In genomic region chr16:54246454-54246821, GRCh38 we compare ENCODE assay signal across 19 cellular contexts. TPM values are rescaled to one million over a fixed set of nuclear protein-coding genes. Genes with fewer than 3 reads are reported as not detected.
DNase-seq lines count a peak whose midpoint lies in the region; ATAC-seq, FAIRE-seq and TF ChIP-seq lines count a peak whose summit lies in the region.
"Had no signal": no experiment of that assay in that cellular context is flagged by ENCODE, and none has a peak within 500 bp of the region (broad histone marks: within the 10 kb centered on the region; RNA-seq: fewer than 3 reads in every experiment).

No MANE protein-coding gene starts in this region.

- H3K4me3 ChIP-seq in HepG2 (replicated peaks in 1 of 3; ENCODE audit: insufficient read depth in 1 of 3, low read depth in 2 of 3, low read length in 3 of 3) (no peak overlapping the region), right lobe of liver (no peak overlapping the region), upper lobe of right lung (no peak overlapping the region)
- H3K4me3 ChIP-seq: GM23248 had no signal

- no peak overlapping the region for H3K4me2 ChIP-seq in HepG2 (ENCODE audit: low read depth, low read length)

- H3K36me3 ChIP-seq in HepG2 (replicated peaks in 1 of 2; ENCODE audit: control insufficient read depth in 1 of 2, insufficient read depth in 2 of 2, low read length in 2 of 2) (no peaks in the 10 kb centered on the region), right lobe of liver (no peaks in the 10 kb centered on the region), upper lobe of right lung (no peaks in the 10 kb centered on the region)

- no peak overlapping the region for H3K9ac ChIP-seq in HepG2 (ENCODE audit: insufficient read depth, low read depth, low read length)
- H3K9ac ChIP-seq: GM23248 had no signal

- BruUV-seq in HepG2 (replicated peaks; lab: Mats Ljungman, UMichigan): no TSS peak

- H3K79me2 ChIP-seq in HepG2 (ENCODE audit: insufficient read depth, low read length): no peaks in the 10 kb centered on the region

- WGBS in HepG2 (ENCODE audit: low lambda C conversion rate): 82% methylated on average over 3 of the region's 4 CpGs
- 100% methylated on average over 1 of the region's 4 CpGs for WGBS in right lobe of liver (ENCODE audit: insufficient coverage, low coverage, low lambda C conversion rate, missing lambda C conversion rate)

- H3K4me1 ChIP-seq in HepG2 (ENCODE audit: insufficient read depth, low read length) (peaks cover 27% of the 10 kb centered on the region), right lobe of liver (no peaks in the 10 kb centered on the region), upper lobe of right lung (no peaks in the 10 kb centered on the region)

- TF ChIP-seq RAD21 in HepG2 (CRISPR knock-in tag; IDR thresholded peaks at IDR 0.05): no peak

- ATAC-seq in HepG2 (no peak), right lobe of liver (no peak), left lobe of liver (no peak), upper lobe of right lung (peak; percentile 29), GM18498 (IDR thresholded peaks at IDR 0.05; ENCODE audit: unreplicated experiment) (no peak)

- POLR2A ChIA-PET in HepG2 (lab: Yijun Ruan, JAX): no interaction called here

- H3K27ac ChIP-seq in HepG2 (ENCODE audit: extremely low read length, insufficient read depth, low read length): no peak overlapping the region
- H3K27ac ChIP-seq in right lobe of liver: no peak overlapping the region
- H3K27ac ChIP-seq in upper lobe of right lung: no peak overlapping the region
- H3K27ac ChIP-seq: GM23248 had no signal

- no peaks in the 10 kb centered on the region for H4K20me1 ChIP-seq in HepG2 (ENCODE audit: insufficient read depth, low read length)

- in situ Hi-C loops in HepG2 (cut with HindIII; ENCODE audit: extremely low pct_ligation_motif_present, low pct_unique_long_range_greater_than_20kb): no loop called here

- no peak overlapping the region for H2AFZ ChIP-seq in HepG2 (ENCODE audit: low read length)
- H2AFZ ChIP-seq: GM23248 had no signal

- H3K27me3 ChIP-seq in HepG2 (ENCODE audit: control insufficient read depth in 1 of 2, insufficient read depth in 2 of 2, low read length in 2 of 2): peaks cover 4 to 17% of the 10 kb centered on the region in 2 experiments; a peak in 2 of 5 replicates
- no peaks in the 10 kb centered on the region for H3K27me3 ChIP-seq in right lobe of liver
- no peaks in the 10 kb centered on the region for H3K27me3 ChIP-seq in upper lobe of right lung

- H3K9me3 ChIP-seq in HepG2 (ENCODE audit: low read length) (0 out of 2 replicates have a peak, but pooled peaks cover 4% of the 10 kb centered on the region), right lobe of liver (no peaks in the 10 kb centered on the region), upper lobe of right lung (no peaks in the 10 kb centered on the region)

- TF ChIP-seq CTCF in HepG2 (CRISPR knock-in tag; IDR thresholded peaks at IDR 0.05): no peak
- no peak for TF ChIP-seq CTCF in right lobe of liver (IDR thresholded peaks at IDR 0.05)
- TF ChIP-seq CTCF in upper lobe of right lung (IDR thresholded peaks at IDR 0.05): no peak

- CTCF ChIA-PET in HepG2 (lab: Yijun Ruan, JAX; ENCODE audit: low intra/inter-chr PET ratio, low total read pairs): no interaction called here

- TF ChIP-seq POLR2A in HepG2 (IDR thresholded peaks at IDR 0.05; ENCODE audit: insufficient read depth in 1 of 2, low read depth in 2 of 2, low read length in 2 of 2): no peak
- TF ChIP-seq POLR2A in right lobe of liver (IDR thresholded peaks at IDR 0.05): no peak

- intact Hi-C loops in HepG2 (cut with micrococcal nuclease; ENCODE audit: unreplicated experiment): no loop called here
- intact Hi-C loops in right lobe of liver (cut with DNase I): no loop called here
- intact Hi-C loops in upper lobe of right lung (cut with DNase I): no loop called here

- no peak for TF ChIP-seq EP300 in HepG2 (IDR thresholded peaks at IDR 0.05; ENCODE audit: low read depth in 2 of 2, low read length in 2 of 2)
- TF ChIP-seq EP300 in HepG2 (CRISPR knock-in tag; IDR thresholded peaks at IDR 0.05; ENCODE audit: borderline replicate concordance): no peak

- no peak for FAIRE-seq in HepG2 (lab: Jason Lieb, UNC)
- FAIRE-seq: GM12891, H1 had no signal

- DNase-seq in HepG2 (ENCODE audit: low spot score) (no peak), right lobe of liver (no peak), left lobe of liver (ENCODE audit: low spot score) (peak; percentile 22), upper lobe of right lung (no peak)
- no peak for DNase-seq in activated effector memory CD4-positive, alpha-beta T cell treated with anti-CD3 and anti-CD28 coated beads, Interleukin-2, amount 50 U/mL, for 16 hours
- DNase-seq: C1 segment of cervical spinal cord; Calu3; CD4-positive, alpha-beta memory T cell; COR-L47; DMS53; DMS79 treated with DMSO at 0.1 percent for 48 hours; GF-D8; GM23248; H7; HCEC 1CT had no signal

TF ChIP-seq in HepG2, 621 proteins besides CTCF, POLR2A, EP300 and RAD21:
- TF ChIP-seq GPBP1L1 (CRISPR knock-in tag; IDR thresholded peaks at IDR 0.05) (no peak), AHR (CRISPR knock-in tag; IDR thresholded peaks at IDR 0.05) (no peak), AKAP8 (CRISPR knock-in tag; IDR thresholded peaks at IDR 0.05) (no peak), ETS1 (CRISPR knock-in tag; IDR thresholded peaks at IDR 0.05) (no peak), KDM5A (IDR thresholded peaks at IDR 0.05; ENCODE audit: borderline replicate concordance, low read length) (no peak), ZNF768 (CRISPR knock-in tag; IDR thresholded peaks at IDR 0.05) (peak; percentile 53; the same call in 1 of the 2 replicates)

RNA-seq across cellular contexts. Expression of gene IRX3, which starts 40.1 kb away (rescaled TPM):
- 10.0 and 16.4 TPM in 2 replicates for total RNA-seq in HepG2 (2016; rRNA removed; fragmentation: Illumina TruSeq; extraction: Trizol)
- 6.5 and 10.3 TPM in 2 replicates for total RNA-seq in HepG2 (2016; cell fraction: cytosol; rRNA removed; fragmentation: Illumina TruSeq; extraction: Trizol; ENCODE audit: low read depth)
- 9.4 and 16.4 TPM in 2 replicates for total RNA-seq in HepG2 (2016; cell fraction: insoluble cytoplasmic fraction; rRNA removed; fragmentation: Illumina TruSeq; extraction: Trizol)
- 11.6 and 16.3 TPM in 2 replicates for total RNA-seq in HepG2 (2016; cell fraction: membrane; rRNA removed; fragmentation: Illumina TruSeq; extraction: Trizol)
- 7.9 TPM in 2 replicates for total RNA-seq in HepG2 (2016; cell fraction: nucleus; rRNA removed; fragmentation: Illumina TruSeq; extraction: Trizol)
- polyA plus RNA-seq in HepG2 (2011; rRNA removed): 9.2 and 11.5 TPM in 2 replicates
- 8.9 and 15.1 TPM in 2 replicates for polyA plus RNA-seq in HepG2 (2011; cell fraction: cytosol; rRNA removed)
- 24.5 and 27.5 TPM in 2 replicates for polyA plus RNA-seq in HepG2 (2011; cell fraction: nucleus; rRNA removed)
- 17.0 and 17.3 TPM in 2 replicates for polyA plus RNA-seq in HepG2 (2012)
- 8.2 and 10.6 TPM in 2 replicates for polyA plus RNA-seq in HepG2 (2016; cell fraction: cytosol; fragmentation: Illumina TruSeq; extraction: Trizol; ENCODE audit: low read depth)
- polyA plus RNA-seq in HepG2 (2016; cell fraction: insoluble cytoplasmic fraction; fragmentation: Illumina TruSeq; extraction: Trizol; ENCODE audit: low read depth): 24.9 and 27.8 TPM in 2 replicates
- 13.8 and 17.4 TPM in 2 replicates for polyA plus RNA-seq in HepG2 (2016; cell fraction: membrane; fragmentation: Illumina TruSeq; extraction: Trizol; ENCODE audit: low read depth)
- 19.5 and 21.3 TPM in 2 replicates for polyA plus RNA-seq in HepG2 (2016; cell fraction: nucleus; fragmentation: Illumina TruSeq; extraction: Trizol; ENCODE audit: insufficient read depth, low read depth)
- polyA minus RNA-seq in HepG2 (2011; rRNA and poly(A)+ RNA removed; ENCODE audit: low replicate concordance): 3.2 and 12.8 TPM in 2 replicates
- polyA minus RNA-seq in HepG2 (2011; cell fraction: cytosol; rRNA and poly(A)+ RNA removed): 11.8 and 14.5 TPM in 2 replicates
- 11.8 and 12.5 TPM in 2 replicates for polyA minus RNA-seq in HepG2 (2011; cell fraction: nucleus; rRNA and poly(A)+ RNA removed)
- 1 to 10 TPM in 1 of 6 experiments, under 1 TPM in 5; 0.25 to 1.3 (median 0.61) TPM for total RNA-seq in right lobe of liver
- 1.4 TPM for total RNA-seq in left lobe of liver
- 89.2 TPM for total RNA-seq in upper lobe of right lung
- total RNA-seq: CD4-positive, alpha-beta memory T cell; G401 had no signal
- polyA plus RNA-seq: CD4-positive, alpha-beta memory T cell had no signal
